In the genomic region with DNA sequence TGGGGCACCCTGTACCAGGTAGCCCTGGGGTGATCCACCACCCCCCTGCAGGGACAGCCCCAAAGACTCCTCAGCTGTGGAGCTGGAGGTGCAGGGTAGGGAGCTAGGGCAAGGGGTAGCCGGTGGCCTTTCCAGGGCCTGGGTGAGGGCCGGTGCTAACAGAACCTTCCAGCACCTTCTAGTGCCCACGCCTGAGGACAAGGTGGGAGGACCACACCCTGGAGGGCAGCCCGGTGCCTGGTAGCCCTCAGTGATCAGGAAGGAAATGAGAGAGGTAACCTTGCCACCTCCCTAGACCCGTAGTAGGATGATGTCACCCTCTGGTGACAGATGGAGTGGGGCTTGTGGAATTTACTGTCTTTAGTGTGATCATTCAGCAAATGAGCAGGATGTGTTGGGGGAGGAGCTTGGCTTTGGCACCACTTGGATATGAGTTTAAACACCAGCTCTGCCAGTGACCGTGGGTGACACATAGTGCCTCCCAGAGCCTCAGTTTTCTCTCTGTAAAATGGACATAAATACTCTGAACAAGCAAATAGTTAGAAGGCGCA, we compare ENCODE assay signal across 1 cellular context.
TF ChIP-seq lines count a peak whose summit lies in the region.

No MANE protein-coding gene starts in this region.

TF ChIP-seq in HCT116, 20 proteins besides CTCF, POLR2A, EP300 and RAD21 (continued from another document):
- TF ChIP-seq, protein P1, sequence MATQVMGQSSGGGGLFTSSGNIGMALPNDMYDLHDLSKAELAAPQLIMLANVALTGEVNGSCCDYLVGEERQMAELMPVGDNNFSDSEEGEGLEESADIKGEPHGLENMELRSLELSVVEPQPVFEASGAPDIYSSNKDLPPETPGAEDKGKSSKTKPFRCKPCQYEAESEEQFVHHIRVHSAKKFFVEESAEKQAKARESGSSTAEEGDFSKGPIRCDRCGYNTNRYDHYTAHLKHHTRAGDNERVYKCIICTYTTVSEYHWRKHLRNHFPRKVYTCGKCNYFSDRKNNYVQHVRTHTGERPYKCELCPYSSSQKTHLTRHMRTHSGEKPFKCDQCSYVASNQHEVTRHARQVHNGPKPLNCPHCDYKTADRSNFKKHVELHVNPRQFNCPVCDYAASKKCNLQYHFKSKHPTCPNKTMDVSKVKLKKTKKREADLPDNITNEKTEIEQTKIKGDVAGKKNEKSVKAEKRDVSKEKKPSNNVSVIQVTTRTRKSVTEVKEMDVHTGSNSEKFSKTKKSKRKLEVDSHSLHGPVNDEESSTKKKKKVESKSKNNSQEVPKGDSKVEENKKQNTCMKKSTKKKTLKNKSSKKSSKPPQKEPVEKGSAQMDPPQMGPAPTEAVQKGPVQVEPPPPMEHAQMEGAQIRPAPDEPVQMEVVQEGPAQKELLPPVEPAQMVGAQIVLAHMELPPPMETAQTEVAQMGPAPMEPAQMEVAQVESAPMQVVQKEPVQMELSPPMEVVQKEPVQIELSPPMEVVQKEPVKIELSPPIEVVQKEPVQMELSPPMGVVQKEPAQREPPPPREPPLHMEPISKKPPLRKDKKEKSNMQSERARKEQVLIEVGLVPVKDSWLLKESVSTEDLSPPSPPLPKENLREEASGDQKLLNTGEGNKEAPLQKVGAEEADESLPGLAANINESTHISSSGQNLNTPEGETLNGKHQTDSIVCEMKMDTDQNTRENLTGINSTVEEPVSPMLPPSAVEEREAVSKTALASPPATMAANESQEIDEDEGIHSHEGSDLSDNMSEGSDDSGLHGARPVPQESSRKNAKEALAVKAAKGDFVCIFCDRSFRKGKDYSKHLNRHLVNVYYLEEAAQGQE (IDR thresholded peaks at IDR 0.05; ENCODE audit: low read depth): no peak
- TF ChIP-seq TCF7L2 (IDR thresholded peaks at IDR 0.05; ENCODE audit: borderline replicate concordance, extremely low read depth, insufficient read depth, insufficient read length): no peak
- no peak for TF ChIP-seq ZNF274 (IDR thresholded peaks at IDR 0.05; ENCODE audit: low read depth, low read length)
- no peak for TF ChIP-seq EZH2phosphoT487 (IDR thresholded peaks at IDR 0.05; ENCODE audit: borderline replicate concordance)
- no peak for TF ChIP-seq CBX3 (IDR thresholded peaks at IDR 0.05; ENCODE audit: low read depth)
- no peak for TF ChIP-seq JUND (IDR thresholded peaks at IDR 0.05)
- TF ChIP-seq, protein P2, sequence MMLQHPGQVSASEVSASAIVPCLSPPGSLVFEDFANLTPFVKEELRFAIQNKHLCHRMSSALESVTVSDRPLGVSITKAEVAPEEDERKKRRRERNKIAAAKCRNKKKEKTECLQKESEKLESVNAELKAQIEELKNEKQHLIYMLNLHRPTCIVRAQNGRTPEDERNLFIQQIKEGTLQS (IDR thresholded peaks at IDR 0.05): no peak
- no peak for TF ChIP-seq SRF (IDR thresholded peaks at IDR 0.05; ENCODE audit: low read depth)
- no peak for TF ChIP-seq SIN3A (IDR thresholded peaks at IDR 0.05; ENCODE audit: low read depth)
- no peak for TF ChIP-seq EGR1 (IDR thresholded peaks at IDR 0.05; ENCODE audit: low read depth)
- TF ChIP-seq SP1 (IDR thresholded peaks at IDR 0.05; ENCODE audit: low read depth): no peak
- no peak for TF ChIP-seq ZFX (IDR thresholded peaks at IDR 0.05)
